Comparison of ENCODE assay signal across 9 cellular contexts in genomic region chr3:10945683-10946287, GRCh38. TPM values are rescaled to one million over a fixed set of nuclear protein-coding genes. Genes with fewer than 3 reads are reported as not detected.
A peak's percentile ranks its signal among the peaks of the same experiment; 100 is the strongest.
DNase-seq lines count a peak whose midpoint lies in the region; ATAC-seq, FAIRE-seq and TF ChIP-seq lines count a peak whose summit lies in the region.
"Had no signal": no experiment of that assay in that cellular context is flagged by ENCODE, and none has a peak within 500 bp of the region (broad histone marks: within the 10 kb centered on the region; RNA-seq: fewer than 3 reads in every experiment).

No MANE protein-coding gene starts in this region.

- H3K27me3 Mint-ChIP-seq in chondrocyte (ENCODE audit: low read depth): peaks cover 50% of the 10 kb centered on the region

- no peak overlapping the region for H3K27ac ChIP-seq in WERI-Rb-1

- H3K9me3 ChIP-seq in WERI-Rb-1 (ENCODE audit: severe bottlenecking): peaks cover 7% of the 10 kb centered on the region

- no peaks in the 10 kb centered on the region for H3K36me3 ChIP-seq in WERI-Rb-1

- no peaks in the 10 kb centered on the region for H3K4me1 Mint-ChIP-seq in chondrocyte (ENCODE audit: low read depth)

- H3K36me3 Mint-ChIP-seq in chondrocyte (ENCODE audit: low read depth): no peaks in the 10 kb centered on the region

- no peak overlapping the region for H3K4me3 ChIP-seq in WERI-Rb-1 (ENCODE audit: low read depth, low read length)

- no peaks in the 10 kb centered on the region for H3K9me3 Mint-ChIP-seq in chondrocyte (ENCODE audit: low read depth)

- ATAC-seq in left lobe of liver: peak; percentile 91

- no peak overlapping the region for H3K4me3 Mint-ChIP-seq in chondrocyte (ENCODE audit: unreplicated experiment)

- peak; percentile 26 for FAIRE-seq in HTR-8/SVneo (lab: Jason Lieb, UNC)

- DNase-seq in NCI-H345 (lab: John Stamatoyannopoulos, UW) (peak; percentile 46), NCI-H345 treated with DMSO at 0.1 percent for 48 hours (lab: John Stamatoyannopoulos, UW; ENCODE audit: unreplicated experiment) (no peak), HTR-8/SVneo (ENCODE audit: insufficient read length, low spot score) (peak; percentile 73), WERI-Rb-1 (peak; percentile 77), chondrocyte (ENCODE audit: low spot score) (peak; percentile 74), left lobe of liver (ENCODE audit: low spot score) (peak; percentile 53), GDM1 (lab: John Stamatoyannopoulos, UW) (no peak)
- peak in 2 of 3 experiments; percentile 7 to 41 for DNase-seq in stimulated activated CD4-positive, alpha-beta T cell treated with anti-CD3 and anti-CD28 coated beads, TNF-alpha, amount 100 ng/mL, for 24 hours (ENCODE audit: low read depth in 3 of 3)

- peak; percentile 90 for TF ChIP-seq CTCF in WERI-Rb-1 (IDR thresholded peaks at IDR 0.05; ENCODE audit: low read depth, low read length)
- TF ChIP-seq CTCF in chondrocyte (IDR thresholded peaks at IDR 0.05): peak; percentile 98

- no peaks in the 10 kb centered on the region for H3K27me3 ChIP-seq in WERI-Rb-1 (ENCODE audit: insufficient read depth, low read depth, severe bottlenecking)

- no peak overlapping the region for H3K27ac Mint-ChIP-seq in chondrocyte (ENCODE audit: unreplicated experiment)

RNA-seq across cellular contexts. Expression of gene SLC6A1, which starts 46.8 kb away (rescaled TPM):
- 0.87 to 2.3 TPM (median 2.0 TPM) in 3 replicates for total RNA-seq in chondrocyte
- total RNA-seq in left lobe of liver: 64.8 TPM
- total RNA-seq: glomerular endothelial cell had no signal

Comparison
In these comparisons a context has a peak if more than half of its experiments do, and no peak if none do; other contexts are left out.
1. DNase-seq: peak in NCI-H345 (single experiment), HTR-8/SVneo (single experiment), WERI-Rb-1 (single experiment), chondrocyte (single experiment), left lobe of liver (single experiment) and stimulated activated CD4-positive, alpha-beta T cell treated with anti-CD3 and anti-CD28 coated beads, TNF-alpha, amount 100 ng/mL, for 24 hours (2 of 3); none in NCI-H345 treated with DMSO at 0.1 percent for 48 hours (single experiment) and GDM1 (single experiment).
2. RNA of gene SLC6A1, which starts 46.8 kb away (total RNA-seq): 64.8 TPM in left lobe of liver (single experiment); 0.87 to 2.3 TPM in chondrocyte; every median in the first group is over 10 times any median in the second.